Comparison of ENCODE assay signal across 10 cellular contexts in genomic region chr1:94235189-94236020, GRCh38. TPM values are rescaled to one million over a fixed set of nuclear protein-coding genes. Genes with fewer than 3 reads are reported as not detected.
A peak's percentile ranks its signal among the peaks of the same experiment; 100 is the strongest.
DNase-seq lines count a peak whose midpoint lies in the region; ATAC-seq, FAIRE-seq and TF ChIP-seq lines count a peak whose summit lies in the region.
"Had no signal": no experiment of that assay in that cellular context is flagged by ENCODE, and none has a peak within 500 bp of the region (broad histone marks: within the 10 kb centered on the region; RNA-seq: fewer than 3 reads in every experiment).

No MANE protein-coding gene starts in this region.

- H3K27ac Mint-ChIP-seq in stimulated activated naive CD8-positive, alpha-beta T cell treated with anti-CD3 and anti-CD28 coated beads, Interleukin-15, amount 100 ng/mL, for 72 hours: no peak overlapping the region

- peak overlapping the region; percentile 69 for H3K4me3 ChIP-seq in bronchial epithelial cell (ENCODE audit: low read depth, low read length)
- peak overlapping the region; percentile 91 for H3K4me3 ChIP-seq in thoracic aorta

- no peaks in the 10 kb centered on the region for H3K36me3 ChIP-seq in bronchial epithelial cell (ENCODE audit: control insufficient read depth, insufficient read depth, low read length)
- H3K36me3 ChIP-seq in thoracic aorta: no peaks in the 10 kb centered on the region

- H3K9me3 Mint-ChIP-seq in stimulated activated naive CD8-positive, alpha-beta T cell treated with anti-CD3 and anti-CD28 coated beads, Interleukin-15, amount 100 ng/mL, for 72 hours: no peaks in the 10 kb centered on the region

- no peak for FAIRE-seq in bronchial epithelial cell (lab: Jason Lieb, UNC)

- H3K9me3 ChIP-seq in thoracic aorta: no peaks in the 10 kb centered on the region

- H3K27me3 ChIP-seq in bronchial epithelial cell (ENCODE audit: control insufficient read depth, insufficient read depth, low read length) (no peaks in the 10 kb centered on the region), thoracic aorta (replicated peaks; ENCODE audit: insufficient read depth) (no peaks in the 10 kb centered on the region)

- H3K27me3 Mint-ChIP-seq in stimulated activated naive CD8-positive, alpha-beta T cell treated with anti-CD3 and anti-CD28 coated beads, Interleukin-15, amount 100 ng/mL, for 72 hours: peaks cover 86% of the 10 kb centered on the region

- no peak overlapping the region for H3K4me3 Mint-ChIP-seq in stimulated activated naive CD8-positive, alpha-beta T cell treated with anti-CD3 and anti-CD28 coated beads, Interleukin-15, amount 100 ng/mL, for 72 hours

- peak; percentile 7 for DNase-seq in DMS79 (lab: John Stamatoyannopoulos, UW)
- no peak for DNase-seq in DMS79 treated with DMSO at 0.1 percent for 48 hours (lab: John Stamatoyannopoulos, UW)
- DNase-seq in bronchial epithelial cell (ENCODE audit: low read depth): no peak
- peak; percentile 57 to 76 for DNase-seq in lung microvascular endothelial cell (ENCODE audit: low read depth in 2 of 2)
- DNase-seq in thoracic aorta (ENCODE audit: low spot score): no peak
- DNase-seq in DMS53 treated with DMSO at 0.1 percent for 48 hours (lab: John Stamatoyannopoulos, UW; ENCODE audit: unreplicated experiment): no peak
- DNase-seq in stimulated activated naive CD8-positive, alpha-beta T cell treated with anti-CD3 and anti-CD28 coated beads, Interleukin-15, amount 100 ng/mL, for 72 hours: no peak
- no peak for DNase-seq in LoVo (ENCODE audit: low spot score)
- DNase-seq: SHP77 treated with DMSO at 0.1 percent for 48 hours; stimulated activated CD4-positive, alpha-beta T cell treated with anti-CD3 and anti-CD28 coated beads, Interleukin-2, amount 100 ng/mL, for 24 hours had no signal

- H3K27ac ChIP-seq in thoracic aorta: peak overlapping the region; percentile 75 to 86

- ATAC-seq in thoracic aorta (ENCODE audit: insufficient number of reproducible peaks, low FRiP score, low read depth): no peak
- ATAC-seq in stimulated activated naive CD8-positive, alpha-beta T cell treated with anti-CD3 and anti-CD28 coated beads, Interleukin-15, amount 100 ng/mL, for 72 hours: no peak

- TF ChIP-seq CTCF in bronchial epithelial cell (IDR thresholded peaks at IDR 0.05; ENCODE audit: insufficient read depth, low read length, severe bottlenecking) (no peak), thoracic aorta (IDR thresholded peaks at IDR 0.05) (no peak)

- H3K4me1 Mint-ChIP-seq in stimulated activated naive CD8-positive, alpha-beta T cell treated with anti-CD3 and anti-CD28 coated beads, Interleukin-15, amount 100 ng/mL, for 72 hours: peaks cover 14% of the 10 kb centered on the region

- H3K4me1 ChIP-seq in thoracic aorta (ENCODE audit: control insufficient read depth in 1 of 2, low read depth in 2 of 2): peaks cover 6 to 23% of the 10 kb centered on the region in 2 donors

RNA-seq across cellular contexts. Expression of gene ARHGAP29, which starts 2.0 kb away (rescaled TPM):
- 7.9 and 18.3 TPM in 2 replicates for total RNA-seq in bronchial epithelial cell
- 144 and 201 TPM in 2 replicates for total RNA-seq in lung microvascular endothelial cell
- total RNA-seq in thoracic aorta: 10 to 100 TPM; 24.9 to 39.4 TPM

Comparison
In these comparisons a context has a peak if more than half of its experiments do, and no peak if none do; other contexts are left out.
1. DNase-seq: peak in DMS79 (single experiment) and lung microvascular endothelial cell (2 of 2); none in DMS79 treated with DMSO at 0.1 percent for 48 hours (single experiment), bronchial epithelial cell (single experiment), thoracic aorta (single experiment), DMS53 treated with DMSO at 0.1 percent for 48 hours (single experiment), stimulated activated naive CD8-positive, alpha-beta T cell treated with anti-CD3 and anti-CD28 coated beads, Interleukin-15, amount 100 ng/mL, for 72 hours (0 of 2) and LoVo (single experiment).